In the genomic region with DNA sequence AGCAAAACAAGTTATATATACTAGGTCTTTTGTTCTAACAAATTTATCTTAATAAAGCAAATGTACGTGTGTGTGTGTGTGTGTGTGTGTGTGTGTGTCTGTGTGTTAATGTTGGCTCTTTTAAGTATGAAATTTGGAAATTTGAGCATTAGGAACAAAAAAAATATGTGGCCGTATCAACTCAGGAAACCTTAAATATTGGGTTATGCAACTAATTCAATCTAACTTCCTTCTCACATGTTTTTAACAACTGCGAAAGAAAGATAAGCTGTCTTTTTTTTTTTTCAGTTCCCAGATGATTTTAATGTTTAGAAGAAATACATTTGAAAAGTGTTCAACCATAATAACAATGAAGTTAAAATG, we compare ENCODE assay signal across 21 cellular contexts.
DNase-seq lines count a peak whose midpoint lies in the region; ATAC-seq and TF ChIP-seq lines count a peak whose summit lies in the region.
"Had no signal": no experiment of that assay in that cellular context is flagged by ENCODE, and none has a peak within 500 bp of the region (broad histone marks: within the 10 kb centered on the region; RNA-seq: fewer than 3 reads in every experiment).

No MANE protein-coding gene starts in this region.

- no peak for TF ChIP-seq CTCF in MM.1S (IDR thresholded peaks at IDR 0.05; ENCODE audit: low read length)

- DNase-seq in GF-D8 (lab: John Stamatoyannopoulos, UW) (peak; percentile 40), SK-N-MC (ENCODE audit: low read depth, low spot score) (no peak), dermis blood vessel endothelial cell (peak; percentile 50), ecto neural progenitor cell (ENCODE audit: low spot score) (no peak), T1000 (lab: John Stamatoyannopoulos, UW) (no peak), Right ventricle myocardium inferior (ENCODE audit: missing footprints) (no peak), MM.1S (no peak)
- DNase-seq: GOT3, HFFc6, NCI-H1048, NCI-H1417, NCI-H1694, NCI-H2029 treated with DMSO at 0.1 percent for 48 hours, NCI-H446 treated with DMSO at 0.1 percent for 48 hours, NCI-H526, NCI-H82, RPMI8226, SHP77 had no signal

- H3F3A ChIP-seq in MM.1S (ENCODE audit: insufficient read depth, low read length), result no peaks in the 10 kb centered on the region

- no peak overlapping the region for H2AFZ ChIP-seq in MM.1S (ENCODE audit: low read length)

- peak overlapping the region; percentile 75 for H3K27ac ChIP-seq in SK-N-MC
- H3K27ac ChIP-seq in MM.1S (ENCODE audit: low read length), result no peak overlapping the region

- H3K79me2 ChIP-seq in MM.1S (ENCODE audit: low read length), result no peaks in the 10 kb centered on the region

- H3K9ac ChIP-seq in SK-N-MC (ENCODE audit: insufficient read length) (peak overlapping the region; percentile 50), MM.1S (ENCODE audit: low read length) (no peak overlapping the region)

- intact Hi-C loops in Right ventricle myocardium inferior (cut with DNase I), result no loop called here

- H3K4me3 ChIP-seq in SK-N-MC (0 out of 2 replicates have a peak overlapping the region, but pooled peaks have one; percentile 10), MM.1S (ENCODE audit: low read length) (no peak overlapping the region)
- H3K4me3 ChIP-seq: HAP-1, K562 had no signal

- H4K20me1 ChIP-seq in MM.1S (ENCODE audit: insufficient read depth, low read length), result no peaks in the 10 kb centered on the region

- H3K4me2 ChIP-seq in MM.1S (ENCODE audit: low read depth, low read length), result no peak overlapping the region

- H3K36me3 ChIP-seq in SK-N-MC (ENCODE audit: insufficient read depth, low read length), result no peaks in the 10 kb centered on the region
- no peaks in the 10 kb centered on the region for H3K36me3 ChIP-seq in MM.1S (replicated peaks; ENCODE audit: insufficient read depth, low read length)
- H3K36me3 ChIP-seq: BE2C, HAP-1 had no signal

- H3K9me2 ChIP-seq in MM.1S (replicated peaks; ENCODE audit: insufficient read depth, low read length), result no peaks in the 10 kb centered on the region

- H3K4me1 ChIP-seq in MM.1S (ENCODE audit: low read length), result no peaks in the 10 kb centered on the region
- H3K4me1 ChIP-seq: HAP-1 had no signal

- H3K9me3 ChIP-seq in SK-N-MC (ENCODE audit: low read depth, low read length) (no peaks in the 10 kb centered on the region), MM.1S (replicated peaks; ENCODE audit: insufficient read depth, low read length) (no peaks in the 10 kb centered on the region)
- H3K9me3 ChIP-seq: BE2C, HAP-1 had no signal

- H3K27me3 ChIP-seq in MM.1S (replicated peaks; ENCODE audit: insufficient read depth, low read length), result no peaks in the 10 kb centered on the region

- no peak for ATAC-seq in Right ventricle myocardium inferior
- ATAC-seq: K562 had no signal

Comparison
In these comparisons a context has a peak if more than half of its experiments do, and no peak if none do; other contexts are left out.
1. DNase-seq: peak in GF-D8 (single experiment) and dermis blood vessel endothelial cell (single experiment); none in SK-N-MC (single experiment), ecto neural progenitor cell (single experiment), T1000 (single experiment), Right ventricle myocardium inferior (single experiment) and MM.1S (single experiment).